Comparison of ENCODE assay signal across 1 cellular context in the genomic region with DNA sequence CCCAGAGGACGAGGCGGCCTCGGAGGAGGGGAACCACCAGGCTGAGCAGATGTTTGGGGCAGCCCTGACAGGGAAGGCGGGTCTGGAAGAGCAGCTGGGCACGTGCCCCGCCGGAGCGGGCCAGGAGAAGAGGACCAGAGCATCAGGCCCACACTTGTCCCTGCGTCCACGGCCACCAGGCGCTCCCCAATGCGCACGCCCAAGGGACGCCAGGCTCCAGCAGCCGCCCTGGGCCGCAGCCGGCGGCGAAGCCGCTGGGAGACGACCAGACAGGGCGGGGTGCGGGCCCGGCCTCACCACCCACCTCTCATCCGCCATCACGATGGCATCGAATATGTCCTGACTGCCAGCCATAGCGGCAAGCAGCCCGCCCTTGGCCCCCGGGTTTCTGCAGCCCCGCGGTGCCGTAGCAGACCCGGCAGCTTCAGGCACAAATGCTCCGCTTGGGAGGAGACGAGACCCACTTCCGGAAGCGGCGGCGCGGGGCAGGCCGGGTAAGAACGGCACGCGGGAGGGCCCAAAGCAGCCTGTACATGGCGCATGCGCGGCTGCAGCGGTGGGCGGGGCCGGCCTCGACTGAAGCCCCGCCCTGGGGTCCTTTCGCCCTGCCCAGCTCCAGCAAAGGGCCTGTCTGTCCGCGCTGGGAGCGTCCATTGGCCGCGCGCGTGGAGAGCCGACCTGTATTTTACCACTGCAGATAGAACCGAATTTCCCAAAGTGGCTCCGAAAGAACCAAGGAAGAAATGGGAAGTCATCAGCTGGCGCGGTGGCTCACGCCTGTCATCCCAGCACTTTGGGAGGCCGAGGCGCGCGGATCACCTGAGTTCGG.
A peak's percentile ranks its signal among the peaks of the same experiment; 100 is the strongest.
TF ChIP-seq lines count a peak whose summit lies in the region.

A gene with protein sequence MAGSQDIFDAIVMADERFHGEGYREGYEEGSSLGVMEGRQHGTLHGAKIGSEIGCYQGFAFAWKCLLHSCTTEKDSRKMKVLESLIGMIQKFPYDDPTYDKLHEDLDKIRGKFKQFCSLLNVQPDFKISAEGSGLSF (minus strand): TSS at position 468 of the 829 bp plus-strand sequence. CDS start 114 bp downstream, at position 354.

TF ChIP-seq in K562, 482 proteins besides CTCF, POLR2A, EP300 and RAD21 (continued from another document and continues in another):
- TF ChIP-seq, protein P1, sequence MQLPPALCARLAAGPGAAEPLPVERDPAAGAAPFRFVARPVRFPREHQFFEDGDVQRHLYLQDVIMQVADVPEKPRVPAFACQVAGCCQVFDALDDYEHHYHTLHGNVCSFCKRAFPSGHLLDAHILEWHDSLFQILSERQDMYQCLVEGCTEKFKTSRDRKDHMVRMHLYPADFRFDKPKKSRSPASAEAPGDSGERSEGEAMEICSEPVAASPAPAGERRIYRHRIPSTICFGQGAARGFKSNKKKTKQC (CRISPR knock-in tag; IDR thresholded peaks at IDR 0.05): peak; percentile 24; the same call in 1 of the 2 replicates
- peak; percentile 44 for TF ChIP-seq KDM5B (IDR thresholded peaks at IDR 0.05; ENCODE audit: insufficient replicate concordance, low read depth, low read length)
- TF ChIP-seq, protein P2, sequence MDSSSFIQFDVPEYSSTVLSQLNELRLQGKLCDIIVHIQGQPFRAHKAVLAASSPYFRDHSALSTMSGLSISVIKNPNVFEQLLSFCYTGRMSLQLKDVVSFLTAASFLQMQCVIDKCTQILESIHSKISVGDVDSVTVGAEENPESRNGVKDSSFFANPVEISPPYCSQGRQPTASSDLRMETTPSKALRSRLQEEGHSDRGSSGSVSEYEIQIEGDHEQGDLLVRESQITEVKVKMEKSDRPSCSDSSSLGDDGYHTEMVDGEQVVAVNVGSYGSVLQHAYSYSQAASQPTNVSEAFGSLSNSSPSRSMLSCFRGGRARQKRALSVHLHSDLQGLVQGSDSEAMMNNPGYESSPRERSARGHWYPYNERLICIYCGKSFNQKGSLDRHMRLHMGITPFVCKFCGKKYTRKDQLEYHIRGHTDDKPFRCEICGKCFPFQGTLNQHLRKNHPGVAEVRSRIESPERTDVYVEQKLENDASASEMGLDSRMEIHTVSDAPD (CRISPR knock-in tag; IDR thresholded peaks at IDR 0.05): no peak
- TF ChIP-seq, protein P3, sequence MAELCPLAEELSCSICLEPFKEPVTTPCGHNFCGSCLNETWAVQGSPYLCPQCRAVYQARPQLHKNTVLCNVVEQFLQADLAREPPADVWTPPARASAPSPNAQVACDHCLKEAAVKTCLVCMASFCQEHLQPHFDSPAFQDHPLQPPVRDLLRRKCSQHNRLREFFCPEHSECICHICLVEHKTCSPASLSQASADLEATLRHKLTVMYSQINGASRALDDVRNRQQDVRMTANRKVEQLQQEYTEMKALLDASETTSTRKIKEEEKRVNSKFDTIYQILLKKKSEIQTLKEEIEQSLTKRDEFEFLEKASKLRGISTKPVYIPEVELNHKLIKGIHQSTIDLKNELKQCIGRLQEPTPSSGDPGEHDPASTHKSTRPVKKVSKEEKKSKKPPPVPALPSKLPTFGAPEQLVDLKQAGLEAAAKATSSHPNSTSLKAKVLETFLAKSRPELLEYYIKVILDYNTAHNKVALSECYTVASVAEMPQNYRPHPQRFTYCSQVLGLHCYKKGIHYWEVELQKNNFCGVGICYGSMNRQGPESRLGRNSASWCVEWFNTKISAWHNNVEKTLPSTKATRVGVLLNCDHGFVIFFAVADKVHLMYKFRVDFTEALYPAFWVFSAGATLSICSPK (IDR thresholded peaks at IDR 0.05; ENCODE audit: borderline replicate concordance): no peak
- TF ChIP-seq, protein P4, sequence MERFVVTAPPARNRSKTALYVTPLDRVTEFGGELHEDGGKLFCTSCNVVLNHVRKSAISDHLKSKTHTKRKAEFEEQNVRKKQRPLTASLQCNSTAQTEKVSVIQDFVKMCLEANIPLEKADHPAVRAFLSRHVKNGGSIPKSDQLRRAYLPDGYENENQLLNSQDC (CRISPR knock-in tag; IDR thresholded peaks at IDR 0.05): no peak
- no peak for TF ChIP-seq CC2D1A (IDR thresholded peaks at IDR 0.05)
- TF ChIP-seq CBX1 (IDR thresholded peaks at IDR 0.05; ENCODE audit: low read depth): peak; percentile 55; the same call in 1 of the 2 replicates
- no peak for TF ChIP-seq ETV6 (IDR thresholded peaks at IDR 0.05; ENCODE audit: borderline replicate concordance in 1 of 2, low read depth in 2 of 2, low read length in 1 of 2)
- TF ChIP-seq ETV6 (CRISPR knock-in tag; IDR thresholded peaks at IDR 0.05; ENCODE audit: borderline replicate concordance): no peak
- TF ChIP-seq SMAD3 (CRISPR knock-in tag; conservative IDR thresholded peaks at IDR 0.05): no peak
- peak; percentile 72 for TF ChIP-seq PCBP1 (IDR thresholded peaks at IDR 0.05; ENCODE audit: low read depth, low read length, poor library complexity, severe bottlenecking)
- peak; percentile 55 for TF ChIP-seq DPF2 (IDR thresholded peaks at IDR 0.05)
- TF ChIP-seq HNRNPH1 (optimal IDR thresholded peaks at IDR 0.05; ENCODE audit: low read depth, low read length): no peak
- peak; percentile 24 for TF ChIP-seq RB1 (IDR thresholded peaks at IDR 0.05; ENCODE audit: low read depth)
- peak; percentile 88 for TF ChIP-seq LCOR (CRISPR knock-in tag; IDR thresholded peaks at IDR 0.05)
- TF ChIP-seq, protein P5, sequence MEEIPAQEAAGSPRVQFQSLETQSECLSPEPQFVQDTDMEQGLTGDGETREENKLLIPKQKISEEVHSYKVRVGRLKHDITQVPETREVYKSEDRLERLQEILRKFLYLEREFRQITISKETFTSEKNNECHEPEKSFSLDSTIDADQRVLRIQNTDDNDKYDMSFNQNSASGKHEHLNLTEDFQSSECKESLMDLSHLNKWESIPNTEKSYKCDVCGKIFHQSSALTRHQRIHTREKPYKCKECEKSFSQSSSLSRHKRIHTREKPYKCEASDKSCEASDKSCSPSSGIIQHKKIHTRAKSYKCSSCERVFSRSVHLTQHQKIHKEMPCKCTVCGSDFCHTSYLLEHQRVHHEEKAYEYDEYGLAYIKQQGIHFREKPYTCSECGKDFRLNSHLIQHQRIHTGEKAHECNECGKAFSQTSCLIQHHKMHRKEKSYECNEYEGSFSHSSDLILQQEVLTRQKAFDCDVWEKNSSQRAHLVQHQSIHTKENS (CRISPR knock-in tag; IDR thresholded peaks at IDR 0.05): no peak
- TF ChIP-seq FUS (optimal IDR thresholded peaks at IDR 0.05; ENCODE audit: low read depth, low read length): peak; percentile 10
- TF ChIP-seq GTF2E2 (tag; IDR thresholded peaks at IDR 0.05): no peak; the same call in 1 of the 2 replicates
- TF ChIP-seq, protein P6, sequence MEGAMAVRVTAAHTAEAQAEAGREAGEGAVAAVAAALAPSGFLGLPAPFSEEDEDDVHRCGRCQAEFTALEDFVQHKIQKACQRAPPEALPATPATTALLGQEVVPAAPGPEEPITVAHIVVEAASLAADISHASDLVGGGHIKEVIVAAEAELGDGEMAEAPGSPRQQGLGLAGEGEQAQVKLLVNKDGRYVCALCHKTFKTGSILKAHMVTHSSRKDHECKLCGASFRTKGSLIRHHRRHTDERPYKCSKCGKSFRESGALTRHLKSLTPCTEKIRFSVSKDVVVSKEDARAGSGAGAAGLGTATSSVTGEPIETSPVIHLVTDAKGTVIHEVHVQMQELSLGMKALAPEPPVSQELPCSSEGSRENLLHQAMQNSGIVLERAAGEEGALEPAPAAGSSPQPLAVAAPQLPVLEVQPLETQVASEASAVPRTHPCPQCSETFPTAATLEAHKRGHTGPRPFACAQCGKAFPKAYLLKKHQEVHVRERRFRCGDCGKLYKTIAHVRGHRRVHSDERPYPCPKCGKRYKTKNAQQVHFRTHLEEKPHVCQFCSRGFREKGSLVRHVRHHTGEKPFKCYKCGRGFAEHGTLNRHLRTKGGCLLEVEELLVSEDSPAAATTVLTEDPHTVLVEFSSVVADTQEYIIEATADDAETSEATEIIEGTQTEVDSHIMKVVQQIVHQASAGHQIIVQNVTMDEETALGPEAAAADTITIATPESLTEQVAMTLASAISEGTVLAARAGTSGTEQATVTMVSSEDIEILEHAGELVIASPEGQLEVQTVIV (CRISPR knock-in tag; IDR thresholded peaks at IDR 0.05; ENCODE audit: borderline replicate concordance): no peak
- TF ChIP-seq STAG1 (CRISPR knock-in tag; IDR thresholded peaks at IDR 0.05; ENCODE audit: borderline replicate concordance): peak; percentile 28; the same call in 1 of the 2 replicates
- TF ChIP-seq CREB1 (IDR thresholded peaks at IDR 0.05): 0 out of 2 replicates have a peak, but pooled peaks have one; percentile 23
- TF ChIP-seq CREB1 (CRISPR knock-in tag; IDR thresholded peaks at IDR 0.05): 0 out of 2 replicates have a peak, but pooled peaks have one; percentile 50
- no peak for TF ChIP-seq SNRNP70 (optimal IDR thresholded peaks at IDR 0.05; ENCODE audit: low read depth, low read length)
- peak; percentile 96 for TF ChIP-seq POLR2G (IDR thresholded peaks at IDR 0.05; ENCODE audit: low read depth, low read length)
- TF ChIP-seq NFIC (IDR thresholded peaks at IDR 0.05): peak; percentile 4; the same call in 1 of the 2 replicates
- no peak for TF ChIP-seq RAD51 (IDR thresholded peaks at IDR 0.05; ENCODE audit: borderline replicate concordance, low read depth)
- TF ChIP-seq, protein P7, sequence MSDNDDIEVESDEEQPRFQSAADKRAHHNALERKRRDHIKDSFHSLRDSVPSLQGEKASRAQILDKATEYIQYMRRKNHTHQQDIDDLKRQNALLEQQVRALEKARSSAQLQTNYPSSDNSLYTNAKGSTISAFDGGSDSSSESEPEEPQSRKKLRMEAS (CRISPR knock-in tag; IDR thresholded peaks at IDR 0.05): peak; percentile 64
- TF ChIP-seq ZNF766 (CRISPR knock-in tag; conservative IDR thresholded peaks at IDR 0.05): peak; percentile 40; the same call in 1 of the 2 replicates
- no peak for TF ChIP-seq DNMT1 (IDR thresholded peaks at IDR 0.05)
- TF ChIP-seq, protein P8, sequence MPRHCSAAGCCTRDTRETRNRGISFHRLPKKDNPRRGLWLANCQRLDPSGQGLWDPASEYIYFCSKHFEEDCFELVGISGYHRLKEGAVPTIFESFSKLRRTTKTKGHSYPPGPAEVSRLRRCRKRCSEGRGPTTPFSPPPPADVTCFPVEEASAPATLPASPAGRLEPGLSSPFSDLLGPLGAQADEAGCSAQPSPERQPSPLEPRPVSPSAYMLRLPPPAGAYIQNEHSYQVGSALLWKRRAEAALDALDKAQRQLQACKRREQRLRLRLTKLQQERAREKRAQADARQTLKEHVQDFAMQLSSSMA (CRISPR knock-in tag; IDR thresholded peaks at IDR 0.05): no peak
- TF ChIP-seq MYBL2 (IDR thresholded peaks at IDR 0.05; ENCODE audit: low read depth): no peak
- TF ChIP-seq MYBL2 (CRISPR knock-in tag; IDR thresholded peaks at IDR 0.05; ENCODE audit: borderline replicate concordance): no peak
- peak; percentile 78; the same call in 1 of the 2 replicates for TF ChIP-seq TOE1 (IDR thresholded peaks at IDR 0.05; ENCODE audit: borderline replicate concordance)
- no peak for TF ChIP-seq TOE1 (CRISPR knock-in tag; IDR thresholded peaks at IDR 0.05; ENCODE audit: borderline replicate concordance, low read depth)
- TF ChIP-seq ARID1B (IDR thresholded peaks at IDR 0.05): peak; percentile 45; the same call in 1 of the 2 replicates
- TF ChIP-seq, protein P9, sequence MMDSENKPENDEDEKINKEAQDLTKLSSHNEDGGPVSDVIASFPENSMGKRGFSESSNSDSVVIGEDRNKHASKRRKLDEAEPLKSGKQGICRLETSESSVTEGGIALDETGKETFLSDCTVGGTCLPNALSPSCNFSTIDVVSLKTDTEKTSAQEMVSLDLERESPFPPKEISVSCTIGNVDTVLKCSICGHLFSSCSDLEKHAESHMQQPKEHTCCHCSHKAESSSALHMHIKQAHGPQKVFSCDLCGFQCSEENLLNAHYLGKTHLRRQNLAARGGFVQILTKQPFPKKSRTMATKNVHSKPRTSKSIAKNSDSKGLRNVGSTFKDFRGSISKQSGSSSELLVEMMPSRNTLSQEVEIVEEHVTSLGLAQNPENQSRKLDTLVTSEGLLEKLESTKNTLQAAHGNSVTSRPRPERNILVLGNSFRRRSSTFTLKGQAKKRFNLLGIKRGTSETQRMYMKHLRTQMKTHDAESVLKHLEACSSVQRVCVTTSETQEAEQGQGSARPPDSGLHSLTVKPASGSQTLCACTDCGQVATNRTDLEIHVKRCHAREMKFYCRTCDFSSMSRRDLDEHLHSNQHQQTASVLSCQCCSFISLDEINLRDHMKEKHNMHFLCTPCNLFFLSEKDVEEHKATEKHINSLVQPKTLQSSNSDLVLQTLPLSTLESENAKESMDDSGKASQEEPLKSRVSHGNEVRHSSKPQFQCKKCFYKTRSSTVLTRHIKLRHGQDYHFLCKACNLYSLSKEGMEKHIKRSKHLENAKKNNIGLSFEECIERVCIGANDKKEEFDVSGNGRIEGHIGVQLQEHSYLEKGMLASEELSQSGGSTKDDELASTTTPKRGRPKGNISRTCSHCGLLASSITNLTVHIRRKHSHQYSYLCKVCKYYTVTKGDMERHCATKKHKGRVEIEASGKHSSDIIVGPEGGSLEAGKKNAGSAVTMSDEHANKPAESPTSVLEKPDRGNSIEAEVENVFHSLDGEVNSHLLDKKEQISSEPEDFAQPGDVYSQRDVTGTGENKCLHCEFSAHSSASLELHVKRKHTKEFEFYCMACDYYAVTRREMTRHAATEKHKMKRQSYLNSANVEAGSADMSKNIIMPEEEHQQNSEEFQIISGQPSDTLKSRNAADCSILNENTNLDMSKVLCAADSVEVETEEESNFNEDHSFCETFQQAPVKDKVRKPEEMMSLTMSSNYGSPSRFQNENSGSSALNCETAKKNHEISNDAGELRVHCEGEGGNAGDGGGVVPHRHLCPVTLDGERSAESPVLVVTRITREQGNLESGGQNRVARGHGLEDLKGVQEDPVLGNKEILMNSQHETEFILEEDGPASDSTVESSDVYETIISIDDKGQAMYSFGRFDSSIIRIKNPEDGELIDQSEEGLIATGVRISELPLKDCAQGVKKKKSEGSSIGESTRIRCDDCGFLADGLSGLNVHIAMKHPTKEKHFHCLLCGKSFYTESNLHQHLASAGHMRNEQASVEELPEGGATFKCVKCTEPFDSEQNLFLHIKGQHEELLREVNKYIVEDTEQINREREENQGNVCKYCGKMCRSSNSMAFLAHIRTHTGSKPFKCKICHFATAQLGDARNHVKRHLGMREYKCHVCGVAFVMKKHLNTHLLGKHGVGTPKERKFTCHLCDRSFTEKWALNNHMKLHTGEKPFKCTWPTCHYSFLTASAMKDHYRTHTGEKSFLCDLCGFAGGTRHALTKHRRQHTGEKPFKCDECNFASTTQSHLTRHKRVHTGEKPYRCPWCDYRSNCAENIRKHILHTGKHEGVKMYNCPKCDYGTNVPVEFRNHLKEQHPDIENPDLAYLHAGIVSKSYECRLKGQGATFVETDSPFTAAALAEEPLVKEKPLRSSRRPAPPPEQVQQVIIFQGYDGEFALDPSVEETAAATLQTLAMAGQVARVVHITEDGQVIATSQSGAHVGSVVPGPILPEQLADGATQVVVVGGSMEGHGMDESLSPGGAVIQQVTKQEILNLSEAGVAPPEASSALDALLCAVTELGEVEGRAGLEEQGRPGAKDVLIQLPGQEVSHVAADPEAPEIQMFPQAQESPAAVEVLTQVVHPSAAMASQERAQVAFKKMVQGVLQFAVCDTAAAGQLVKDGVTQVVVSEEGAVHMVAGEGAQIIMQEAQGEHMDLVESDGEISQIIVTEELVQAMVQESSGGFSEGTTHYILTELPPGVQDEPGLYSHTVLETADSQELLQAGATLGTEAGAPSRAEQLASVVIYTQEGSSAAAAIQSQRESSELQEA (IDR thresholded peaks at IDR 0.05; ENCODE audit: low read depth): peak; percentile 97
- TF ChIP-seq ZNF583 (CRISPR knock-in tag; IDR thresholded peaks at IDR 0.05): no peak
- TF ChIP-seq IRF2 (CRISPR knock-in tag; IDR thresholded peaks at IDR 0.05): no peak
- TF ChIP-seq POLR2AphosphoS5 (IDR thresholded peaks at IDR 0.05; ENCODE audit: control insufficient read depth, insufficient read depth, low read depth, low read length): peak; percentile 77
- TF ChIP-seq BRF1 (IDR thresholded peaks at IDR 0.05; ENCODE audit: borderline replicate concordance, extremely low read depth, insufficient read length): no peak
- TF ChIP-seq KDM1A (IDR thresholded peaks at IDR 0.05): no peak
- no peak for TF ChIP-seq ZNF133 (CRISPR knock-in tag; IDR thresholded peaks at IDR 0.05)
- TF ChIP-seq CREBBP (IDR thresholded peaks at IDR 0.05; ENCODE audit: low read depth, low read length): no peak
- no peak for TF ChIP-seq ZNF217 (CRISPR knock-in tag; IDR thresholded peaks at IDR 0.05)
